Comparison of ENCODE assay signal across 8 cellular contexts in the genomic region with DNA sequence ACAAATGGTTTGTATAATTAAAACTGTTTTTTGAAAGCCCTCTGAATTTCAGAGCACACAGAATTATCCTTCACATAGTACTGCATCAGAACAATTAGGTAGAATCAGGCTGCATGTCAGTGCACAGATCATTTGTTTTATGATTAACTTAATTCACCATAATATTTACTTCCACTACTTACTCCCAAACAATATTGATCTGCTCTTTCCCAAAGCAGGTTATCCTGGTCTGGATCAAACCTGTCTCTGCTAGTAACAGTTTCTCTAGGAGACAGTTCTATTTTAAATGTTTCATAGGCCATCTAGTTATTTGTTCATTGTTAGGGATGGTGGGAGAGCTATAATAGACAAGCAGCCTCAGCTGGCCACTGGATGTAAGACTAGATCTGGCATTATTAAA.
"Had no signal": no experiment of that assay in that cellular context is flagged by ENCODE, and none has a peak within 500 bp of the region (broad histone marks: within the 10 kb centered on the region; RNA-seq: fewer than 3 reads in every experiment).

No MANE protein-coding gene starts in this region.

- H3K9me3 ChIP-seq: HAP-1 had no signal

- ATAC-seq: HCT116, K562 had no signal

- DNase-seq: GM23248, GOT3, H7, HFFc6, IMR-90 had no signal

- H3K4me3 ChIP-seq: GM23248, HAP-1, K562 had no signal

- H3K36me3 ChIP-seq: HAP-1 had no signal
